9 cellular contexts compared by ENCODE assay signal in genomic region chr9:71783120-71783523, GRCh38. TPM values are rescaled to one million over a fixed set of nuclear protein-coding genes. Genes with fewer than 3 reads are reported as not detected.
DNase-seq lines count a peak whose midpoint lies in the region; ATAC-seq, FAIRE-seq and TF ChIP-seq lines count a peak whose summit lies in the region.
"Had no signal": no experiment of that assay in that cellular context is flagged by ENCODE, and none has a peak within 500 bp of the region (broad histone marks: within the 10 kb centered on the region; RNA-seq: fewer than 3 reads in every experiment).

No MANE protein-coding gene starts in this region.

- H3K36me3 ChIP-seq in PC-3 (ENCODE audit: low read depth, low read length) (no peaks in the 10 kb centered on the region), mesendoderm (ENCODE audit: control insufficient read depth, insufficient read depth, low read length) (no peaks in the 10 kb centered on the region), upper lobe of right lung (no peaks in the 10 kb centered on the region), tibial nerve (no peaks in the 10 kb centered on the region)

- no peak overlapping the region for H2BK15ac ChIP-seq in mesendoderm (replicated peaks; ENCODE audit: low read depth)

- POLR2A ChIA-PET in PC-3 (lab: Charles Lee; ENCODE audit: unreplicated experiment): no interaction called here

- TF ChIP-seq CTCF in PC-3 (conservative IDR thresholded peaks at IDR 0.05; ENCODE audit: low read depth, low read length) (no peak), upper lobe of right lung (IDR thresholded peaks at IDR 0.05) (no peak), tibial nerve (IDR thresholded peaks at IDR 0.05) (no peak)

- peak overlapping the region; percentile 47 for H3K56ac ChIP-seq in mesendoderm (ENCODE audit: low read length)

- no peak overlapping the region for H2BK5ac ChIP-seq in mesendoderm (ENCODE audit: low read length)

- no peaks in the 10 kb centered on the region for H3K9me2 ChIP-seq in PC-3 (replicated peaks; ENCODE audit: low read length)

- H3K27ac ChIP-seq in PC-3 (ENCODE audit: low read length) (peak overlapping the region; percentile 70), mesendoderm (ENCODE audit: low read depth, low read length) (no peak overlapping the region), upper lobe of right lung (peak overlapping the region; percentile 44), tibial nerve (peak overlapping the region in 1 of 4 donors; percentile 53)
- H3K27ac ChIP-seq: SK-N-MC had no signal

- no peak overlapping the region for H3K4ac ChIP-seq in mesendoderm (ENCODE audit: low read depth, low read length)

- peak; percentile 97 for FAIRE-seq in GM18507 (lab: Jason Lieb, UNC)

- no CpG with 5 or more reads among the region's 9 CpGs for WGBS in mesendoderm (ENCODE audit: extremely low coverage, insufficient coverage, low lambda C conversion rate)
- 48 to 61% methylated on average over 9 of the region's 9 CpGs for WGBS in tibial nerve, 2 donors

- TF ChIP-seq EP300 in tibial nerve (IDR thresholded peaks at IDR 0.05): no peak

- H3K4me1 ChIP-seq in PC-3 (ENCODE audit: insufficient read depth, low read length): peaks cover 22% of the 10 kb centered on the region
- H3K4me1 ChIP-seq in mesendoderm (ENCODE audit: control insufficient read depth, low read depth, low read length): peaks cover 5% of the 10 kb centered on the region
- peaks cover 4% of the 10 kb centered on the region for H3K4me1 ChIP-seq in upper lobe of right lung
- no peaks in the 10 kb centered on the region for H3K4me1 ChIP-seq in tibial nerve

- intact Hi-C loops in PC-3 (cut with micrococcal nuclease): no loop called here
- intact Hi-C loops in upper lobe of right lung (cut with DNase I): no loop called here

- H3K23ac ChIP-seq in mesendoderm (ENCODE audit: low read length): no peak overlapping the region

- no peak for TF ChIP-seq POLR2A in tibial nerve (IDR thresholded peaks at IDR 0.05)

- no peaks in the 10 kb centered on the region for H4K20me1 ChIP-seq in PC-3 (ENCODE audit: low read length)

- DNase-seq in GM18507 (ENCODE audit: extremely low spot score, insufficient read length, low read depth) (no peak), PC-3 (peak; percentile 65), mesendoderm (peak; percentile 66), upper lobe of right lung (peak; percentile 69), AG08396 (ENCODE audit: low spot score) (no peak), tibial nerve (ENCODE audit: low spot score in 2 of 2) (no peak)
- peak; percentile 75 for DNase-seq in activated T-helper 9 cell treated with anti-CD3 and anti-CD28 coated beads, Interleukin-2, amount 50 U/mL, for 16 hours (ENCODE audit: low read depth)

- H4K8ac ChIP-seq in mesendoderm (ENCODE audit: low read depth, low read length): no peak overlapping the region

- no peak overlapping the region for H2BK120ac ChIP-seq in mesendoderm (ENCODE audit: low read depth, low read length)

- H3K27me3 ChIP-seq in PC-3 (ENCODE audit: low read length): no peaks in the 10 kb centered on the region
- H3K27me3 ChIP-seq in mesendoderm (ENCODE audit: insufficient read depth, low read length, poor library complexity): no peaks in the 10 kb centered on the region
- no peaks in the 10 kb centered on the region for H3K27me3 ChIP-seq in upper lobe of right lung
- no peaks in the 10 kb centered on the region for H3K27me3 ChIP-seq in tibial nerve

- H3K79me2 ChIP-seq in PC-3 (ENCODE audit: low read length) (no peaks in the 10 kb centered on the region), mesendoderm (ENCODE audit: control insufficient read depth, insufficient read depth, low read length) (no peaks in the 10 kb centered on the region)

- H2AFZ ChIP-seq in PC-3 (ENCODE audit: low read length): peak overlapping the region; percentile 74

- no peaks in the 10 kb centered on the region for H3K79me1 ChIP-seq in mesendoderm (ENCODE audit: low read length)

- no peak overlapping the region for H2AK5ac ChIP-seq in mesendoderm (ENCODE audit: low read length)

- CTCF ChIA-PET in PC-3 (lab: Charles Lee): interaction anchor here (0.6 to 1.1 kb wide), 2 partner anchors 14 to 17 kb away, joined by 5 read pairs; no protein-coding TSS in a partner anchor

- no peaks in the 10 kb centered on the region for H3F3A ChIP-seq in PC-3 (ENCODE audit: low read length, unreplicated experiment)

- H3K9ac ChIP-seq in PC-3 (ENCODE audit: low read length) (peak overlapping the region; percentile 40; the same call in 1 of the 2 replicates), mesendoderm (ENCODE audit: low read length) (no peak overlapping the region)

- H3K4me2 ChIP-seq in PC-3 (ENCODE audit: low read length) (peak overlapping the region; percentile 79), mesendoderm (ENCODE audit: low read length) (no peak overlapping the region)

- H3K18ac ChIP-seq in mesendoderm (ENCODE audit: low read length): no peak overlapping the region

- ATAC-seq in HG02623 (IDR thresholded peaks at IDR 0.05; ENCODE audit: unreplicated experiment) (peak; percentile 90), PC-3 (peak; percentile 75), upper lobe of right lung (peak; percentile 82)

- H4K5ac ChIP-seq in mesendoderm (ENCODE audit: low read length): no peak overlapping the region

- no TSS peak for BruUV-seq in PC-3 (replicated peaks; lab: Mats Ljungman, UMichigan)

- no peaks in the 10 kb centered on the region for H3K9me3 ChIP-seq in PC-3 (ENCODE audit: low read length)
- no peaks in the 10 kb centered on the region for H3K9me3 ChIP-seq in upper lobe of right lung
- H3K9me3 ChIP-seq in tibial nerve: no peaks in the 10 kb centered on the region

- H3K4me3 ChIP-seq in PC-3 (ENCODE audit: low read length): peak overlapping the region; percentile 48
- no peak overlapping the region for H3K4me3 ChIP-seq in mesendoderm (ENCODE audit: low read length)
- no peak overlapping the region for H3K4me3 ChIP-seq in upper lobe of right lung
- no peak overlapping the region for H3K4me3 ChIP-seq in tibial nerve
- H3K4me3 ChIP-seq: SK-N-MC had no signal

RNA-seq across cellular contexts. Expression of gene CEMIP2, which starts 14.8 kb away (rescaled TPM):
- total RNA-seq in PC-3 (2014; rRNA removed): 10.1 and 16.0 TPM in 2 replicates
- polyA plus RNA-seq in mesendoderm (2013, experiment 1 of 2): 48.1 TPM
- 48.6 TPM for polyA plus RNA-seq in mesendoderm (2013, experiment 2 of 2)
- 219 TPM for total RNA-seq in upper lobe of right lung
- total RNA-seq in tibial nerve: 100 to 1,000 TPM; 107 to 126 (median 118) TPM

Comparison
In these comparisons a context has a peak if more than half of its experiments do, and no peak if none do; other contexts are left out.
1. DNase-seq: peak in PC-3 (single experiment), activated T-helper 9 cell treated with anti-CD3 and anti-CD28 coated beads, Interleukin-2, amount 50 U/mL, for 16 hours (single experiment), mesendoderm (single experiment) and upper lobe of right lung (single experiment); none in GM18507 (single experiment), AG08396 (single experiment) and tibial nerve (0 of 2).
2. Peak in every context shown above with its lines, with median percentiles within 50 percentile points of each other: ATAC-seq.